ENCODE assay signal across 1 cellular context in genomic region chr11:66902486-66903177, GRCh38.
TF ChIP-seq lines count a peak whose summit lies in the region.

No MANE protein-coding gene starts in this region.

TF ChIP-seq in IMR-90, 13 proteins besides CTCF, POLR2A, EP300 and RAD21 (continued from another document):
- TF ChIP-seq USF2 (IDR thresholded peaks at IDR 0.05; ENCODE audit: low read depth, low read length) = no peak
- TF ChIP-seq BHLHE40 (IDR thresholded peaks at IDR 0.05; ENCODE audit: low read depth, low read length) = no peak
- no peak for TF ChIP-seq ELK1 (IDR thresholded peaks at IDR 0.05; ENCODE audit: borderline replicate concordance, low read depth, low read length)
- TF ChIP-seq NFE2L2 (IDR thresholded peaks at IDR 0.05; ENCODE audit: low read depth, low read length) = no peak
- TF ChIP-seq CHD1 (IDR thresholded peaks at IDR 0.05; ENCODE audit: low read depth, low read length) = no peak
- no peak for TF ChIP-seq MAFK (IDR thresholded peaks at IDR 0.05; ENCODE audit: low read depth, low read length)
- TF ChIP-seq FOS (IDR thresholded peaks at IDR 0.05; ENCODE audit: low read depth, low read length) = no peak
- TF ChIP-seq MXI1 (IDR thresholded peaks at IDR 0.05; ENCODE audit: borderline replicate concordance, low read depth, low read length) = no peak
- no peak for TF ChIP-seq MAZ (IDR thresholded peaks at IDR 0.05; ENCODE audit: borderline replicate concordance, low read depth, low read length)
- no peak for TF ChIP-seq SMC3 (IDR thresholded peaks at IDR 0.05; ENCODE audit: low read depth, low read length)
